ENCODE assay signal across 9 cellular contexts in genomic region chrX:57595381-57595811, GRCh38. TPM values are rescaled to one million over a fixed set of nuclear protein-coding genes. Genes with fewer than 3 reads are reported as not detected.
DNase-seq lines count a peak whose midpoint lies in the region; ATAC-seq, FAIRE-seq and TF ChIP-seq lines count a peak whose summit lies in the region.
"Had no signal": no experiment of that assay in that cellular context is flagged by ENCODE, and none has a peak within 500 bp of the region (broad histone marks: within the 10 kb centered on the region; RNA-seq: fewer than 3 reads in every experiment).

No MANE protein-coding gene starts in this region.

- H3K9me3 Mint-ChIP-seq in activated T-helper 2 cell treated with anti-CD3 and anti-CD28 coated beads, Interferon-gamma antibody, Interleukin-2, Interleukin-4, amounts not matched to agents 10 μg/mL and 5 μg/mL and 100 μg/mL, durations not matched to agents 14 hours and 24 hours and 36 hours: no peaks in the 10 kb centered on the region

- H3K27me3 ChIP-seq in left ventricle myocardium inferior (ENCODE audit: low read depth) (no peaks in the 10 kb centered on the region), right atrium auricular region (no peaks in the 10 kb centered on the region), upper lobe of right lung (no peaks in the 10 kb centered on the region)

- H3K9me3 ChIP-seq in left ventricle myocardium inferior (replicated peaks) (no peaks in the 10 kb centered on the region), right atrium auricular region (no peaks in the 10 kb centered on the region), upper lobe of right lung (no peaks in the 10 kb centered on the region)

- H3K4me3 ChIP-seq in left ventricle myocardium inferior (peak overlapping the region; percentile 49), right atrium auricular region (no peak overlapping the region), upper lobe of right lung (peak overlapping the region; percentile 14)

- peak overlapping the region; percentile 63 for H3K27ac Mint-ChIP-seq in activated T-helper 2 cell treated with anti-CD3 and anti-CD28 coated beads, Interferon-gamma antibody, Interleukin-2, Interleukin-4, amounts not matched to agents 10 μg/mL and 5 μg/mL and 100 μg/mL, durations not matched to agents 14 hours and 24 hours and 36 hours

- H3K36me3 ChIP-seq in left ventricle myocardium inferior: no peaks in the 10 kb centered on the region
- no peaks in the 10 kb centered on the region for H3K36me3 ChIP-seq in right atrium auricular region
- H3K36me3 ChIP-seq in upper lobe of right lung: no peaks in the 10 kb centered on the region

- DNase-seq in left ventricle myocardium inferior (no peak), right atrium auricular region (ENCODE audit: low spot score) (no peak), upper lobe of right lung (no peak), NCI-H2196 (lab: John Stamatoyannopoulos, UW; ENCODE audit: unreplicated experiment) (no peak), GM19239 (ENCODE audit: insufficient read length, low spot score) (no peak)
- DNase-seq in activated T-helper 2 cell treated with anti-CD3 and anti-CD28 coated beads, Interferon-gamma antibody, Interleukin-2, Interleukin-4, amounts not matched to agents 10 μg/mL and 5 μg/mL and 100 μg/mL, durations not matched to agents 14 hours and 24 hours and 36 hours (ENCODE audit: low spot score): no peak
- DNase-seq: MV-4-11 had no signal

- no peaks in the 10 kb centered on the region for H3K27me3 Mint-ChIP-seq in activated T-helper 2 cell treated with anti-CD3 and anti-CD28 coated beads, Interferon-gamma antibody, Interleukin-2, Interleukin-4, amounts not matched to agents 10 μg/mL and 5 μg/mL and 100 μg/mL, durations not matched to agents 14 hours and 24 hours and 36 hours (ENCODE audit: low read depth)

- no peak for TF ChIP-seq CTCF in left ventricle myocardium inferior (IDR thresholded peaks at IDR 0.05; ENCODE audit: borderline replicate concordance)
- TF ChIP-seq CTCF in right atrium auricular region (IDR thresholded peaks at IDR 0.05): no peak
- no peak for TF ChIP-seq CTCF in upper lobe of right lung (IDR thresholded peaks at IDR 0.05)

- peak overlapping the region; percentile 74 for H3K4me3 Mint-ChIP-seq in activated T-helper 2 cell treated with anti-CD3 and anti-CD28 coated beads, Interferon-gamma antibody, Interleukin-2, Interleukin-4, amounts not matched to agents 10 μg/mL and 5 μg/mL and 100 μg/mL, durations not matched to agents 14 hours and 24 hours and 36 hours (ENCODE audit: low read depth)

- intact Hi-C loops in left ventricle myocardium inferior (cut with micrococcal nuclease): loop anchor here (10.0 kb wide), 1 partner anchor 309 kb away; no protein-coding TSS in a partner anchor
- intact Hi-C loops in activated T-helper 2 cell treated with anti-CD3 and anti-CD28 coated beads, Interferon-gamma antibody, Interleukin-2, Interleukin-4, amounts not matched to agents 10 μg/mL and 5 μg/mL and 100 μg/mL, durations not matched to agents 14 hours and 24 hours and 36 hours (cut with micrococcal nuclease): loop anchor here (10.0 kb wide), 2 partner anchors 211 to 601 kb away; partner anchors contain the start of gene SPIN3
- intact Hi-C loops in upper lobe of right lung (cut with DNase I): no loop called here

- H3K4me1 Mint-ChIP-seq in activated T-helper 2 cell treated with anti-CD3 and anti-CD28 coated beads, Interferon-gamma antibody, Interleukin-2, Interleukin-4, amounts not matched to agents 10 μg/mL and 5 μg/mL and 100 μg/mL, durations not matched to agents 14 hours and 24 hours and 36 hours (ENCODE audit: low read depth): peaks cover 24% of the 10 kb centered on the region

- H3K4me1 ChIP-seq in left ventricle myocardium inferior (peaks cover 42% of the 10 kb centered on the region), right atrium auricular region (peaks cover 0 to 8% of the 10 kb centered on the region in 2 donors), upper lobe of right lung (peaks cover 19% of the 10 kb centered on the region)

- H3K27ac ChIP-seq in left ventricle myocardium inferior (replicated peaks) (peak overlapping the region; percentile 60), right atrium auricular region (no peak overlapping the region), upper lobe of right lung (no peak overlapping the region)

- H3K36me3 Mint-ChIP-seq in activated T-helper 2 cell treated with anti-CD3 and anti-CD28 coated beads, Interferon-gamma antibody, Interleukin-2, Interleukin-4, amounts not matched to agents 10 μg/mL and 5 μg/mL and 100 μg/mL, durations not matched to agents 14 hours and 24 hours and 36 hours (ENCODE audit: low read depth): peaks cover 36% of the 10 kb centered on the region

- ATAC-seq in upper lobe of right lung (no peak), HG03175 (IDR thresholded peaks at IDR 0.05; ENCODE audit: unreplicated experiment) (no peak)

- peak; percentile 92 for FAIRE-seq in islet of Langerhans (lab: Jason Lieb, UNC)
- FAIRE-seq in GM19239 (lab: Jason Lieb, UNC): no peak

RNA-seq across cellular contexts. Expression of gene ZXDB, which starts 3.6 kb away (rescaled TPM):
- total RNA-seq in left ventricle myocardium inferior: 5.7 TPM
- 1 to 10 TPM; 7.5 TPM for total RNA-seq in right atrium auricular region
- total RNA-seq in activated T-helper 2 cell treated with anti-CD3 and anti-CD28 coated beads, Interferon-gamma antibody, Interleukin-2, Interleukin-4, amounts not matched to agents 10 μg/mL and 5 μg/mL and 100 μg/mL, durations not matched to agents 14 hours and 24 hours and 36 hours: 5.5 and 6.0 TPM in 2 replicates
- 7.3 TPM for total RNA-seq in upper lobe of right lung

Comparison
In these comparisons a context has a peak if more than half of its experiments do, and no peak if none do; other contexts are left out.
1. H3K4me3 ChIP-seq: peak in left ventricle myocardium inferior (single experiment) and upper lobe of right lung (single experiment); none in right atrium auricular region (0 of 2).